In genomic region chr6:30572078-30572605, GRCh38 we compare ENCODE assay signal across 10 cellular contexts. TPM values are rescaled to one million over a fixed set of nuclear protein-coding genes. Genes with fewer than 3 reads are reported as not detected.
A peak's percentile ranks its signal among the peaks of the same experiment; 100 is the strongest.
DNase-seq lines count a peak whose midpoint lies in the region; ATAC-seq and TF ChIP-seq lines count a peak whose summit lies in the region.
"Had no signal": no experiment of that assay in that cellular context is flagged by ENCODE, and none has a peak within 500 bp of the region (broad histone marks: within the 10 kb centered on the region; RNA-seq: fewer than 3 reads in every experiment).

No MANE protein-coding gene starts in this region.

- DNase-seq in GM12864 (ENCODE audit: low read depth) (no peak), fibroblast of mammary gland (ENCODE audit: low read depth) (no peak), prostate gland (ENCODE audit: low spot score) (no peak), HCEC 1CT (no peak), aorta (no peak)
- DNase-seq: occipital lobe, T1000 had no signal

- 0 out of 2 replicates have a peak, but pooled peaks cover 5% of the 10 kb centered on the region for H3F3A ChIP-seq in SU-DHL-6 (ENCODE audit: insufficient read depth)

- no peaks in the 10 kb centered on the region for H3K9me2 ChIP-seq in SU-DHL-6 (replicated peaks; ENCODE audit: insufficient read depth, low read length)

- no peak overlapping the region for H2AFZ ChIP-seq in SU-DHL-6 (ENCODE audit: low read depth, low read length, severe bottlenecking)

- H3K4me1 ChIP-seq in prostate gland (replicated peaks) (peaks cover 6% of the 10 kb centered on the region), aorta (ENCODE audit: control insufficient read depth in 1 of 2, insufficient read depth in 2 of 2, low read length in 2 of 2) (no peaks in the 10 kb centered on the region)

- TF ChIP-seq CTCF in GM12864 (IDR thresholded peaks at IDR 0.05; ENCODE audit: low read depth, low read length, missing control alignments), result no peak
- no peak for TF ChIP-seq CTCF in SU-DHL-6 (IDR thresholded peaks at IDR 0.05; ENCODE audit: insufficient read depth, low read length, poor library complexity, severe bottlenecking)
- TF ChIP-seq CTCF in fibroblast of mammary gland (conservative IDR thresholded peaks at IDR 0.05; ENCODE audit: control insufficient read depth, insufficient read depth, low read depth, low read length), result no peak
- TF ChIP-seq CTCF in prostate gland (IDR thresholded peaks at IDR 0.05), result no peak

- H3K27me3 ChIP-seq in SU-DHL-6 (ENCODE audit: low read length), result no peaks in the 10 kb centered on the region
- H3K27me3 ChIP-seq in prostate gland (replicated peaks; ENCODE audit: insufficient read depth), result no peaks in the 10 kb centered on the region
- H3K27me3 ChIP-seq in aorta (ENCODE audit: control insufficient read depth in 1 of 2, insufficient read depth in 2 of 2, low read length in 1 of 2), result no peaks in the 10 kb centered on the region

- peaks cover 58% of the 10 kb centered on the region for H3K79me2 ChIP-seq in SU-DHL-6 (ENCODE audit: insufficient read depth, low read length)

- H3K4me3 ChIP-seq in GM12864 (ENCODE audit: low read depth, low read length) (peak overlapping the region; percentile 86), SU-DHL-6 (ENCODE audit: insufficient read depth, low read length, poor library complexity, severe bottlenecking) (peak overlapping the region; percentile 87), fibroblast of mammary gland (ENCODE audit: control insufficient read depth, low read depth, low read length) (peak overlapping the region; percentile 92), prostate gland (peak overlapping the region; percentile 57 to 61), aorta (ENCODE audit: low read length in 2 of 2) (peak overlapping the region in 1 of 2 donors; percentile 82)

- H3K9ac ChIP-seq in SU-DHL-6 (ENCODE audit: low read length), result peak overlapping the region; percentile 74

- intact Hi-C loops in prostate gland (cut with DNase I) (no loop called here), aorta (cut with DNase I) (loop anchor here (5.0 kb wide), 1 partner anchor 40 kb away; no protein-coding TSS in a partner anchor)

- ATAC-seq in aorta (ENCODE audit: low FRiP score) (no peak), HG02973 (IDR thresholded peaks at IDR 0.05; ENCODE audit: unreplicated experiment) (no peak), HG03378 (IDR thresholded peaks at IDR 0.05; ENCODE audit: unreplicated experiment) (no peak)

- peak overlapping the region; percentile 76 for H3K4me2 ChIP-seq in SU-DHL-6 (ENCODE audit: low read depth, low read length, poor library complexity, severe bottlenecking)

- H3K36me3 ChIP-seq in SU-DHL-6 (ENCODE audit: low read length) (peaks cover 8% of the 10 kb centered on the region; the same call in 1 of the 2 replicates), prostate gland (no peaks in the 10 kb centered on the region), aorta (ENCODE audit: control insufficient read depth in 1 of 2, insufficient read depth in 2 of 2, low read length in 1 of 2) (no peaks in the 10 kb centered on the region)

- WGBS in prostate gland, result 5% methylated on average over 2 of the region's 2 CpGs
- 5 to 8% methylated on average over 2 of the region's 2 CpGs for WGBS in aorta, 2 donors

- no peaks in the 10 kb centered on the region for H3K9me3 ChIP-seq in SU-DHL-6 (ENCODE audit: insufficient read depth, low read length)
- H3K9me3 ChIP-seq in prostate gland, result no peaks in the 10 kb centered on the region
- H3K9me3 ChIP-seq in aorta (ENCODE audit: control insufficient read depth, low read length), result no peaks in the 10 kb centered on the region

- H4K20me1 ChIP-seq in SU-DHL-6 (ENCODE audit: low read depth, low read length), result peaks cover 40% of the 10 kb centered on the region; the same call in 1 of the 2 replicates

- H3K27ac ChIP-seq in SU-DHL-6 (ENCODE audit: low read depth, low read length) (peak overlapping the region; percentile 75), prostate gland (peak overlapping the region; percentile 88 to 90), aorta (ENCODE audit: low read depth in 1 of 2, low read length in 2 of 2) (no peak overlapping the region)

- TF ChIP-seq POLR2A in prostate gland (IDR thresholded peaks at IDR 0.05), result no peak

RNA-seq across cellular contexts. Expression of gene ABCF1, which starts 0.9 kb away (rescaled TPM):
- 10 to 100 TPM; 42.3 to 49.2 TPM for total RNA-seq in prostate gland
- total RNA-seq in aorta, result 10 to 100 TPM; 35.4 to 41.2 TPM
- 10 to 100 TPM; 20.6 to 22.3 TPM for polyA plus RNA-seq in aorta

RNA-seq across cellular contexts. Expression of gene PRR3, which starts 15.0 kb away (rescaled TPM):
- total RNA-seq in prostate gland (10 to 100 TPM in 1 of 2 donors, 1 to 10 TPM in 1; 8.6 to 11.7 TPM), aorta (10 to 100 TPM in 1 of 2 donors, 1 to 10 TPM in 1; 7.5 to 11.6 TPM)
- polyA plus RNA-seq in aorta, result 1 to 10 TPM; 4.1 to 9.5 TPM

RNA-seq across cellular contexts. Expression of gene GNL1, which starts 15.9 kb away (rescaled TPM):
- 10 to 100 TPM; 38.3 to 56.4 TPM for total RNA-seq in prostate gland
- 10 to 100 TPM; 73.7 to 76.9 TPM for total RNA-seq in aorta
- 100 to 1,000 TPM in 1 of 2 donors, 10 to 100 TPM in 1; 52.6 to 116 TPM for polyA plus RNA-seq in aorta

RNA-seq across cellular contexts. Expression of gene PPP1R10, which starts 44.9 kb away (rescaled TPM):
- 10 to 100 TPM; 40.0 to 51.0 TPM for total RNA-seq in prostate gland
- total RNA-seq in aorta, result 10 to 100 TPM; 69.9 to 83.8 TPM
- 10 to 100 TPM in 1 of 2 donors, 1 to 10 TPM in 1; 8.6 to 13.2 TPM for polyA plus RNA-seq in aorta

RNA-seq across cellular contexts. Expression of gene MRPS18B, which starts 45.5 kb away (rescaled TPM):
- 10 to 100 TPM; 63.6 to 69.2 TPM for total RNA-seq in prostate gland
- 10 to 100 TPM; 26.6 to 29.8 TPM for total RNA-seq in aorta
- polyA plus RNA-seq in aorta, result 10 to 100 TPM; 38.2 to 45.6 TPM

Comparison
In these comparisons a context has a peak if more than half of its experiments do, and no peak if none do; other contexts are left out.
1. H3K27ac ChIP-seq: peak in SU-DHL-6 (single experiment) and prostate gland (2 of 2); none in aorta (0 of 2).